In genomic region chr10:28503114-28503513, GRCh38 we compare ENCODE assay signal across 9 cellular contexts. TPM values are rescaled to one million over a fixed set of nuclear protein-coding genes. Genes with fewer than 3 reads are reported as not detected.
A peak's percentile ranks its signal among the peaks of the same experiment; 100 is the strongest.
DNase-seq lines count a peak whose midpoint lies in the region; ATAC-seq and TF ChIP-seq lines count a peak whose summit lies in the region.
"Had no signal": no experiment of that assay in that cellular context is flagged by ENCODE, and none has a peak within 500 bp of the region (broad histone marks: within the 10 kb centered on the region; RNA-seq: fewer than 3 reads in every experiment).

No MANE protein-coding gene starts in this region.

- H3K27me3 Mint-ChIP-seq in activated CD4-positive, alpha-beta T cell treated with anti-CD3 and anti-CD28 coated beads, Interleukin-2, amount 10 ng/mL, durations not matched to agents 7 days and 5 days = peaks cover 2% of the 10 kb centered on the region
- H3K27me3 Mint-ChIP-seq: activated naive CD8-positive, alpha-beta T cell treated with anti-CD3 and anti-CD28 coated beads, Interleukin-2, amount 50 U/mL, for 24 hours had no signal

- H3K36me3 ChIP-seq in testis (ENCODE audit: low read depth, missing control alignments) (no peaks in the 10 kb centered on the region), uterus (no peaks in the 10 kb centered on the region)

- TF ChIP-seq POLR2A in testis (IDR thresholded peaks at IDR 0.05) = no peak
- TF ChIP-seq POLR2A in uterus (IDR thresholded peaks at IDR 0.05) = no peak

- CTCF ChIA-PET in activated CD4-positive, alpha-beta T cell treated with anti-CD3 and anti-CD28 coated beads, Interleukin-2, amount 10 ng/mL, durations not matched to agents 7 days and 5 days (lab: Charles Lee) = interaction anchor here (1.7 kb wide), 1 partner anchor 11 kb away, joined by 4 read pairs; no protein-coding TSS in a partner anchor

- intact Hi-C loops in left ventricle myocardium superior (cut with micrococcal nuclease) = no loop called here
- intact Hi-C loops in testis (cut with DNase I; ENCODE audit: low total_unique reads) = no loop called here
- intact Hi-C loops in uterus (cut with DNase I; ENCODE audit: low total_unique reads) = no loop called here

- peak; percentile 51 for DNase-seq in D341Med (ENCODE audit: low spot score)
- peak; percentile 51 for DNase-seq in NCI-H1105 (lab: John Stamatoyannopoulos, UW)
- peak; percentile 65 for DNase-seq in RKO (ENCODE audit: low spot score)
- peak; percentile 53 for DNase-seq in left ventricle myocardium superior
- no peak for DNase-seq in testis
- DNase-seq in uterus = no peak
- no peak for DNase-seq in NAMALWA (ENCODE audit: low spot score)
- DNase-seq in activated CD4-positive, alpha-beta T cell treated with anti-CD3 and anti-CD28 coated beads, Interleukin-2, amount 10 ng/mL, durations not matched to agents 7 days and 5 days = no peak
- DNase-seq: activated naive CD8-positive, alpha-beta T cell treated with anti-CD3 and anti-CD28 coated beads, Interleukin-2, amount 50 U/mL, for 24 hours had no signal

- TF ChIP-seq CTCF in testis (IDR thresholded peaks at IDR 0.05) = no peak
- TF ChIP-seq CTCF in uterus (IDR thresholded peaks at IDR 0.05) = no peak

- ATAC-seq in left ventricle myocardium superior = peak; percentile 91
- ATAC-seq: activated naive CD8-positive, alpha-beta T cell treated with anti-CD3 and anti-CD28 coated beads, Interleukin-2, amount 50 U/mL, for 24 hours had no signal

- no peaks in the 10 kb centered on the region for H3K36me3 Mint-ChIP-seq in activated CD4-positive, alpha-beta T cell treated with anti-CD3 and anti-CD28 coated beads, Interleukin-2, amount 10 ng/mL, durations not matched to agents 7 days and 5 days (ENCODE audit: low read depth)

- H3K9me3 Mint-ChIP-seq in activated CD4-positive, alpha-beta T cell treated with anti-CD3 and anti-CD28 coated beads, Interleukin-2, amount 10 ng/mL, durations not matched to agents 7 days and 5 days = no peaks in the 10 kb centered on the region
- H3K9me3 Mint-ChIP-seq: activated naive CD8-positive, alpha-beta T cell treated with anti-CD3 and anti-CD28 coated beads, Interleukin-2, amount 50 U/mL, for 24 hours had no signal

- POLR2A ChIA-PET in activated CD4-positive, alpha-beta T cell treated with anti-CD3 and anti-CD28 coated beads, Interleukin-2, amount 10 ng/mL, durations not matched to agents 7 days and 5 days (lab: Charles Lee) = no interaction called here

- WGBS in testis, 2 donors = 53 to 71% methylated on average over 3 of the region's 3 CpGs

- no peak overlapping the region for H3K27ac Mint-ChIP-seq in activated CD4-positive, alpha-beta T cell treated with anti-CD3 and anti-CD28 coated beads, Interleukin-2, amount 10 ng/mL, durations not matched to agents 7 days and 5 days
- H3K27ac Mint-ChIP-seq: activated naive CD8-positive, alpha-beta T cell treated with anti-CD3 and anti-CD28 coated beads, Interleukin-2, amount 50 U/mL, for 24 hours had no signal

- H3K27me3 ChIP-seq in testis = no peaks in the 10 kb centered on the region
- no peaks in the 10 kb centered on the region for H3K27me3 ChIP-seq in uterus

- H3K4me1 ChIP-seq in testis (no peaks in the 10 kb centered on the region), uterus (no peaks in the 10 kb centered on the region)

- H3K4me3 ChIP-seq in testis (no peak overlapping the region), uterus (no peak overlapping the region)

- peaks cover 1% of the 10 kb centered on the region for H3K4me1 Mint-ChIP-seq in activated CD4-positive, alpha-beta T cell treated with anti-CD3 and anti-CD28 coated beads, Interleukin-2, amount 10 ng/mL, durations not matched to agents 7 days and 5 days

- H3K9me3 ChIP-seq in testis = no peaks in the 10 kb centered on the region
- no peaks in the 10 kb centered on the region for H3K9me3 ChIP-seq in uterus

- no peak overlapping the region for H3K4me3 Mint-ChIP-seq in activated CD4-positive, alpha-beta T cell treated with anti-CD3 and anti-CD28 coated beads, Interleukin-2, amount 10 ng/mL, durations not matched to agents 7 days and 5 days

- H3K27ac ChIP-seq in testis = no peak overlapping the region
- H3K27ac ChIP-seq in uterus = no peak overlapping the region

RNA-seq across cellular contexts. Expression of gene WAC, which starts 29.8 kb away (rescaled TPM):
- total RNA-seq in left ventricle myocardium superior = 120 TPM
- total RNA-seq in testis = 100 to 1,000 TPM; 166 to 174 TPM
- 130 TPM for polyA plus RNA-seq in testis (ENCODE audit: insufficient read depth, low read depth, low replicate concordance)
- 100 to 1,000 TPM in 2 of 4 donors, 10 to 100 TPM in 2; 54.4 to 175 (median 90.4) TPM for total RNA-seq in uterus
- total RNA-seq in activated CD4-positive, alpha-beta T cell treated with anti-CD3 and anti-CD28 coated beads, Interleukin-2, amount 10 ng/mL, durations not matched to agents 7 days and 5 days = 100 to 1,000 TPM; 126 to 145 TPM

Comparison
In these comparisons a context has a peak if more than half of its experiments do, and no peak if none do; other contexts are left out.
1. DNase-seq: peak in D341Med (single experiment), NCI-H1105 (single experiment), RKO (single experiment) and left ventricle myocardium superior (single experiment); none in testis (single experiment), uterus (0 of 2), NAMALWA (single experiment) and activated CD4-positive, alpha-beta T cell treated with anti-CD3 and anti-CD28 coated beads, Interleukin-2, amount 10 ng/mL, durations not matched to agents 7 days and 5 days (single experiment).